20 cellular contexts compared by ENCODE assay signal in the genomic region with DNA sequence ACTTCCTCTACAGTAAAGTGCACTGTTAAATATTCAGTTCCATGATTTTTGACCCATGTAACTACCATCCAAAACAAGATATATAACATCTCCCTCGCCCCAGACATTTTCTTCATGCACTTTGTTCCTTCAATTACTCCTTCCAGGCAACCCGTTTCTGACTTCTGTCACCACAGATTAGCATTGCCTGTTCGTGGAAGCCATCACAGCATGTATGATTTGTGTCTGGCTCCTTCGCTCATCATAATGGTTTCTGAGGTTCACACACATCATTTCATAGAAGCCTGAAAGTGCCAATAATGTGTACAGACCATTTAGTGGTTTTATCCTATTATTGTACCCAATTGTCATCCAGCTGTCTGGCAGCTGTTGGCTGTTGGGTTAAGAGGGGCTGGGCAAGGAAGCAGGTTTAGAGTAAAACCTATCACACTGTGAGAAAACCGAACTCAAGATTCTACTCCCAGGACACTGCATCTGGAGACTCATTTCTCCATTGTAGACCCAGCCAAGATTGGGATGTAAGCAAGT. TPM values are rescaled to one million over a fixed set of nuclear protein-coding genes. Genes with fewer than 3 reads are reported as not detected.
A peak's percentile ranks its signal among the peaks of the same experiment; 100 is the strongest.
DNase-seq lines count a peak whose midpoint lies in the region; ATAC-seq and TF ChIP-seq lines count a peak whose summit lies in the region.
"Had no signal": no experiment of that assay in that cellular context is flagged by ENCODE, and none has a peak within 500 bp of the region (broad histone marks: within the 10 kb centered on the region; RNA-seq: fewer than 3 reads in every experiment).

No MANE protein-coding gene starts in this region.

- in situ Hi-C loops in brain microvascular endothelial cell (cut with HindIII; ENCODE audit: low pct_ligation_motif_present, low sequenced_read_pairs), result loop anchor here (25.0 kb wide), 1 partner anchor 108 kb away; no protein-coding TSS in a partner anchor
- in situ Hi-C loops in gastrocnemius medialis (cut with MboI; ENCODE audit: low sequenced_read_pairs in 4 of 4), result no loop called here

- H3K36me3 Mint-ChIP-seq in mesothelial cell of epicardium, result peaks cover 26% of the 10 kb centered on the region
- H3K36me3 Mint-ChIP-seq: IgD-negative memory B cell had no signal

- TF ChIP-seq POLR2A in gastrocnemius medialis (IDR thresholded peaks at IDR 0.05), result no peak

- no peak overlapping the region for H3K4me3 Mint-ChIP-seq in mesothelial cell of epicardium
- H3K4me3 Mint-ChIP-seq: CD4-positive, alpha-beta T cell; IgD-negative memory B cell had no signal

- H3K9me3 ChIP-seq in gastrocnemius medialis, result no peaks in the 10 kb centered on the region

- ATAC-seq in gastrocnemius medialis, result no peak
- ATAC-seq in HG03521 (IDR thresholded peaks at IDR 0.05; ENCODE audit: unreplicated experiment), result no peak
- ATAC-seq in HG03457 (IDR thresholded peaks at IDR 0.05; ENCODE audit: unreplicated experiment), result no peak
- no peak for ATAC-seq in GM18511 (IDR thresholded peaks at IDR 0.05; ENCODE audit: unreplicated experiment)
- ATAC-seq: Panc1, SK-N-SH treated with all-trans-retinoic acid at 6 μM for 48 hours had no signal

- peak overlapping the region; percentile 1 for H3K27ac Mint-ChIP-seq in mesothelial cell of epicardium
- H3K27ac Mint-ChIP-seq: CD4-positive, alpha-beta T cell; IgD-negative memory B cell had no signal

- intact Hi-C loops in gastrocnemius medialis (cut with DNase I; ENCODE audit: low total_unique reads), result loop anchor here (2.0 to 10.0 kb wide), 3 partner anchors 13 to 1869 kb away; a partner anchor contains a TSS

- TF ChIP-seq CTCF in brain microvascular endothelial cell (IDR thresholded peaks at IDR 0.05; ENCODE audit: low read depth, low read length, missing control alignments) (no peak), mesothelial cell of epicardium (IDR thresholded peaks at IDR 0.05; ENCODE audit: unreplicated experiment) (no peak), gastrocnemius medialis (IDR thresholded peaks at IDR 0.05 in 4 of 5, conservative IDR thresholded peaks at IDR 0.05 in 1 of 5) (no peak)

- peaks cover 60% of the 10 kb centered on the region for H3K4me1 Mint-ChIP-seq in mesothelial cell of epicardium
- H3K4me1 Mint-ChIP-seq: IgD-negative memory B cell had no signal

- no peaks in the 10 kb centered on the region for H3K27me3 ChIP-seq in brain microvascular endothelial cell (replicated peaks)
- no peaks in the 10 kb centered on the region for H3K27me3 ChIP-seq in gastrocnemius medialis

- H3K4me3 ChIP-seq in brain microvascular endothelial cell (ENCODE audit: low read depth, low read length) (no peak overlapping the region), gastrocnemius medialis (no peak overlapping the region)

- H3K27me3 Mint-ChIP-seq in mesothelial cell of epicardium (ENCODE audit: low read depth), result no peaks in the 10 kb centered on the region
- H3K27me3 Mint-ChIP-seq: CD4-positive, alpha-beta T cell; IgD-negative memory B cell had no signal

- H3K4me1 ChIP-seq in gastrocnemius medialis, result peaks cover 21 to 71% of the 10 kb centered on the region in 2 donors

- H3K27ac ChIP-seq in brain microvascular endothelial cell (peak overlapping the region; percentile 27), gastrocnemius medialis (peak overlapping the region; percentile 79 to 90 (median 84))

- DNase-seq in NCI-H2227 (lab: John Stamatoyannopoulos, UW; ENCODE audit: unreplicated experiment) (peak; percentile 34), brain microvascular endothelial cell (no peak), mesothelial cell of epicardium (ENCODE audit: low spot score in 2 of 2, unreplicated experiment in 2 of 2) (no peak), gastrocnemius medialis (no peak), HCEC 1CT (no peak)
- DNase-seq: AML-193; CD4-positive, alpha-beta T cell; DMS79 treated with DMSO at 0.1 percent for 48 hours; GOT3; NCI-H1436; NCI-H2081; NCI-H774; Right ventricle myocardium superior had no signal

- no peaks in the 10 kb centered on the region for H3K36me3 ChIP-seq in brain microvascular endothelial cell (replicated peaks)
- no peaks in the 10 kb centered on the region for H3K36me3 ChIP-seq in gastrocnemius medialis

- H3K9me3 Mint-ChIP-seq in mesothelial cell of epicardium, result peaks cover 17% of the 10 kb centered on the region

RNA-seq across cellular contexts. Expression of a gene that starts 16.1 kb away (rescaled TPM):
- 153 to 161 TPM (median 159 TPM) in 3 replicates for total RNA-seq in mesothelial cell of epicardium
- 10 to 100 TPM in 1 of 4 donors, 1 to 10 TPM in 3; 4.6 to 17.9 (median 6.2) TPM for total RNA-seq in gastrocnemius medialis
- total RNA-seq: CD4-positive, alpha-beta T cell; HT-29 had no signal
